In genomic region chr2:119311371-119311770, GRCh38 we compare ENCODE assay signal across 23 cellular contexts. TPM values are rescaled to one million over a fixed set of nuclear protein-coding genes. Genes with fewer than 3 reads are reported as not detected.
DNase-seq lines count a peak whose midpoint lies in the region; ATAC-seq, FAIRE-seq and TF ChIP-seq lines count a peak whose summit lies in the region.
"Had no signal": no experiment of that assay in that cellular context is flagged by ENCODE, and none has a peak within 500 bp of the region (broad histone marks: within the 10 kb centered on the region; RNA-seq: fewer than 3 reads in every experiment).

No MANE protein-coding gene starts in this region.

- CTCF ChIA-PET in WTC11 (lab: Charles Lee): interaction anchor here (0.8 to 2.1 kb wide), 16 partner anchors 8 to 430 kb away, joined by 3 to 11 read pairs (median 4); no protein-coding TSS in a partner anchor

- DNase-seq in DMS 273 (lab: John Stamatoyannopoulos, UW; ENCODE audit: unreplicated experiment): peak; percentile 21
- DNase-seq in DMS 273 treated with DMSO at 0.1 percent for 48 hours (lab: John Stamatoyannopoulos, UW): no peak
- peak; percentile 44 for DNase-seq in WTC11 (ENCODE audit: low spot score)
- peak; percentile 32 for DNase-seq in neural progenitor cell (ENCODE audit: low spot score)
- DNase-seq in AG08396 (ENCODE audit: low spot score): no peak
- DNase-seq in H54 (ENCODE audit: insufficient read length, low spot score): no peak
- DNase-seq: activated CD4-positive, alpha-beta T cell treated with anti-CD3 and anti-CD28 coated beads, Interleukin-2, amount 10 ng/mL, durations not matched to agents 7 days and 5 days; activated naive CD8-positive, alpha-beta T cell treated with anti-CD3 and anti-CD28 coated beads, Interleukin-2, amount 10 ng/mL, durations not matched to agents 7 days and 5 days; colonic mucosa; GM23248; left colon; NCI-H2107; psoas muscle; stimulated activated CD4-positive, alpha-beta T cell treated with anti-CD3 and anti-CD28 coated beads, Interleukin-2, amount 100 ng/mL, for 48 hours; SW 1271; tibial artery had no signal

- H3K4me2 ChIP-seq in neural progenitor cell: no peak overlapping the region
- H3K4me2 ChIP-seq: smooth muscle cell had no signal

- H3K4me3 ChIP-seq in neural progenitor cell: no peak overlapping the region
- H3K4me3 ChIP-seq: colonic mucosa, GM23248, psoas muscle, smooth muscle cell, tibial artery had no signal

- H3K79me2 ChIP-seq in neural progenitor cell (ENCODE audit: low read depth): no peaks in the 10 kb centered on the region

- H3K9ac ChIP-seq in neural progenitor cell: no peak overlapping the region
- H3K9ac ChIP-seq: GM23248 had no signal

- H3K4me1 ChIP-seq in neural progenitor cell: peaks cover 8% of the 10 kb centered on the region
- H3K4me1 ChIP-seq: colonic mucosa had no signal

- no peak for TF ChIP-seq POLR2A in H54 (IDR thresholded peaks at IDR 0.05; ENCODE audit: low read depth, low read length)

- H3K9me3 Mint-ChIP-seq in WTC11 (no peaks in the 10 kb centered on the region), neural progenitor cell (no peaks in the 10 kb centered on the region)
- H3K9me3 Mint-ChIP-seq: activated CD4-positive, alpha-beta T cell treated with anti-CD3 and anti-CD28 coated beads, Interleukin-2, amount 10 ng/mL, durations not matched to agents 7 days and 5 days; activated naive CD8-positive, alpha-beta T cell treated with anti-CD3 and anti-CD28 coated beads, Interleukin-2, amount 10 ng/mL, durations not matched to agents 7 days and 5 days; stimulated activated naive CD8-positive, alpha-beta T cell treated with anti-CD3 and anti-CD28 coated beads, Interleukin-15, Interleukin-2, amounts not matched to agents 100 ng/mL and 50 ng/mL, for 24 hours had no signal

- H3K9me3 ChIP-seq in neural progenitor cell (ENCODE audit: low read depth): no peaks in the 10 kb centered on the region
- H3K9me3 ChIP-seq: colonic mucosa, psoas muscle, tibial artery had no signal

- POLR2A ChIA-PET in WTC11 (lab: Charles Lee): interaction anchor here (0.6 to 0.7 kb wide), 2 partner anchors 34 to 76 kb away, joined by 3 to 9 read pairs; no protein-coding TSS in a partner anchor

- ATAC-seq in HG03432 (IDR thresholded peaks at IDR 0.05; ENCODE audit: unreplicated experiment) (peak; percentile 37), WTC11 (peak; percentile 88), HG02852 (IDR thresholded peaks at IDR 0.05; ENCODE audit: unreplicated experiment) (no peak)

- no peak overlapping the region for H3K27ac ChIP-seq in neural progenitor cell
- H3K27ac ChIP-seq: 22Rv1, colonic mucosa, GM23248, tibial artery had no signal

- H3K27ac Mint-ChIP-seq in WTC11 (no peak overlapping the region), neural progenitor cell (no peak overlapping the region)
- H3K27ac Mint-ChIP-seq: activated CD4-positive, alpha-beta T cell treated with anti-CD3 and anti-CD28 coated beads, Interleukin-2, amount 10 ng/mL, durations not matched to agents 7 days and 5 days; activated naive CD8-positive, alpha-beta T cell treated with anti-CD3 and anti-CD28 coated beads, Interleukin-2, amount 10 ng/mL, durations not matched to agents 7 days and 5 days; B cell; mesothelial cell of epicardium; stimulated activated naive CD8-positive, alpha-beta T cell treated with anti-CD3 and anti-CD28 coated beads, Interleukin-15, Interleukin-2, amounts not matched to agents 100 ng/mL and 50 ng/mL, for 24 hours had no signal

- H4K20me1 ChIP-seq in neural progenitor cell (ENCODE audit: low read depth): no peaks in the 10 kb centered on the region

- H3K27me3 Mint-ChIP-seq in WTC11 (ENCODE audit: low read depth) (no peaks in the 10 kb centered on the region), neural progenitor cell (ENCODE audit: insufficient read depth, low read depth) (peaks cover 3% of the 10 kb centered on the region)
- H3K27me3 Mint-ChIP-seq: activated CD4-positive, alpha-beta T cell treated with anti-CD3 and anti-CD28 coated beads, Interleukin-2, amount 10 ng/mL, durations not matched to agents 7 days and 5 days; activated naive CD8-positive, alpha-beta T cell treated with anti-CD3 and anti-CD28 coated beads, Interleukin-2, amount 10 ng/mL, durations not matched to agents 7 days and 5 days; B cell; stimulated activated naive CD8-positive, alpha-beta T cell treated with anti-CD3 and anti-CD28 coated beads, Interleukin-15, Interleukin-2, amounts not matched to agents 100 ng/mL and 50 ng/mL, for 24 hours had no signal

- peaks cover 23% of the 10 kb centered on the region for H3K4me1 Mint-ChIP-seq in WTC11
- H3K4me1 Mint-ChIP-seq in neural progenitor cell: no peaks in the 10 kb centered on the region
- H3K4me1 Mint-ChIP-seq: activated CD4-positive, alpha-beta T cell treated with anti-CD3 and anti-CD28 coated beads, Interleukin-2, amount 10 ng/mL, durations not matched to agents 7 days and 5 days; activated naive CD8-positive, alpha-beta T cell treated with anti-CD3 and anti-CD28 coated beads, Interleukin-2, amount 10 ng/mL, durations not matched to agents 7 days and 5 days had no signal

- no peak for FAIRE-seq in H54 (lab: Jason Lieb, UNC)

- H2AFZ ChIP-seq in neural progenitor cell (replicated peaks): no peak overlapping the region
- H2AFZ ChIP-seq: GM23248 had no signal

- no peaks in the 10 kb centered on the region for H3K27me3 ChIP-seq in neural progenitor cell
- H3K27me3 ChIP-seq: colonic mucosa, tibial artery had no signal

- H3K4me3 Mint-ChIP-seq in WTC11 (no peak overlapping the region), neural progenitor cell (no peak overlapping the region)
- H3K4me3 Mint-ChIP-seq: activated CD4-positive, alpha-beta T cell treated with anti-CD3 and anti-CD28 coated beads, Interleukin-2, amount 10 ng/mL, durations not matched to agents 7 days and 5 days; activated naive CD8-positive, alpha-beta T cell treated with anti-CD3 and anti-CD28 coated beads, Interleukin-2, amount 10 ng/mL, durations not matched to agents 7 days and 5 days; B cell; mesothelial cell of epicardium; stimulated activated naive CD8-positive, alpha-beta T cell treated with anti-CD3 and anti-CD28 coated beads, Interleukin-15, Interleukin-2, amounts not matched to agents 100 ng/mL and 50 ng/mL, for 24 hours had no signal

- H3K36me3 ChIP-seq in neural progenitor cell: no peaks in the 10 kb centered on the region
- H3K36me3 ChIP-seq: colonic mucosa had no signal

- no peak for TF ChIP-seq CTCF in WTC11 (IDR thresholded peaks at IDR 0.05)
- TF ChIP-seq CTCF in neural progenitor cell (IDR thresholded peaks at IDR 0.05): peak; percentile 39

- no peaks in the 10 kb centered on the region for H3K36me3 Mint-ChIP-seq in WTC11
- H3K36me3 Mint-ChIP-seq in neural progenitor cell: peaks cover 2% of the 10 kb centered on the region
- H3K36me3 Mint-ChIP-seq: activated naive CD8-positive, alpha-beta T cell treated with anti-CD3 and anti-CD28 coated beads, Interleukin-2, amount 10 ng/mL, durations not matched to agents 7 days and 5 days had no signal

- no peaks in the 10 kb centered on the region for H3F3A ChIP-seq in neural progenitor cell (ENCODE audit: low read depth)

TF ChIP-seq in WTC11, 78 proteins besides CTCF, POLR2A, EP300 and RAD21 (continues in another document):
- TF ChIP-seq, protein P1, sequence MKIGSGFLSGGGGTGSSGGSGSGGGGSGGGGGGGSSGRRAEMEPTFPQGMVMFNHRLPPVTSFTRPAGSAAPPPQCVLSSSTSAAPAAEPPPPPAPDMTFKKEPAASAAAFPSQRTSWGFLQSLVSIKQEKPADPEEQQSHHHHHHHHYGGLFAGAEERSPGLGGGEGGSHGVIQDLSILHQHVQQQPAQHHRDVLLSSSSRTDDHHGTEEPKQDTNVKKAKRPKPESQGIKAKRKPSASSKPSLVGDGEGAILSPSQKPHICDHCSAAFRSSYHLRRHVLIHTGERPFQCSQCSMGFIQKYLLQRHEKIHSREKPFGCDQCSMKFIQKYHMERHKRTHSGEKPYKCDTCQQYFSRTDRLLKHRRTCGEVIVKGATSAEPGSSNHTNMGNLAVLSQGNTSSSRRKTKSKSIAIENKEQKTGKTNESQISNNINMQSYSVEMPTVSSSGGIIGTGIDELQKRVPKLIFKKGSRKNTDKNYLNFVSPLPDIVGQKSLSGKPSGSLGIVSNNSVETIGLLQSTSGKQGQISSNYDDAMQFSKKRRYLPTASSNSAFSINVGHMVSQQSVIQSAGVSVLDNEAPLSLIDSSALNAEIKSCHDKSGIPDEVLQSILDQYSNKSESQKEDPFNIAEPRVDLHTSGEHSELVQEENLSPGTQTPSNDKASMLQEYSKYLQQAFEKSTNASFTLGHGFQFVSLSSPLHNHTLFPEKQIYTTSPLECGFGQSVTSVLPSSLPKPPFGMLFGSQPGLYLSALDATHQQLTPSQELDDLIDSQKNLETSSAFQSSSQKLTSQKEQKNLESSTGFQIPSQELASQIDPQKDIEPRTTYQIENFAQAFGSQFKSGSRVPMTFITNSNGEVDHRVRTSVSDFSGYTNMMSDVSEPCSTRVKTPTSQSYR (CRISPR knock-in tag; IDR thresholded peaks at IDR 0.05): no peak
- TF ChIP-seq ZNF263 (CRISPR knock-in tag; IDR thresholded peaks at IDR 0.05; ENCODE audit: low read depth) (no peak), CREB1 (CRISPR knock-in tag; IDR thresholded peaks at IDR 0.05) (no peak), MXD4 (CRISPR knock-in tag; IDR thresholded peaks at IDR 0.05; ENCODE audit: borderline replicate concordance) (no peak), ATF1 (CRISPR knock-in tag; IDR thresholded peaks at IDR 0.05) (no peak)

RNA-seq across cellular contexts. Expression of gene C2orf76, which starts 55.3 kb away (rescaled TPM):
- total RNA-seq in WTC11 (2021): 4.4 to 5.2 TPM (median 4.6 TPM) in 3 replicates
- total RNA-seq in neural progenitor cell (ENCODE audit: low replicate concordance): 13.4 and 16.8 TPM in 2 replicates

RNA-seq across cellular contexts. Expression of gene DBI, which starts 55.4 kb away (rescaled TPM):
- total RNA-seq in WTC11 (2021): 146 to 158 TPM (median 150 TPM) in 3 replicates
- 158 and 238 TPM in 2 replicates for total RNA-seq in neural progenitor cell (ENCODE audit: low replicate concordance)

Comparison
In these comparisons a context has a peak if more than half of its experiments do, and no peak if none do; other contexts are left out.
1. DNase-seq: peak in DMS 273 (single experiment), WTC11 (single experiment) and neural progenitor cell (single experiment); none in DMS 273 treated with DMSO at 0.1 percent for 48 hours (single experiment), AG08396 (single experiment) and H54 (single experiment).